Comparison of ENCODE assay signal across 8 cellular contexts in genomic region chr17:44919885-44920564, GRCh38. TPM values are rescaled to one million over a fixed set of nuclear protein-coding genes. Genes with fewer than 3 reads are reported as not detected.
A peak's percentile ranks its signal among the peaks of the same experiment; 100 is the strongest.
DNase-seq lines count a peak whose midpoint lies in the region; ATAC-seq and TF ChIP-seq lines count a peak whose summit lies in the region.

No MANE protein-coding gene starts in this region.

- H3K27ac ChIP-seq in liver (ENCODE audit: low read depth in 1 of 2, low read length in 2 of 2) = no peak overlapping the region

- no peaks in the 10 kb centered on the region for H3K27me3 ChIP-seq in liver (ENCODE audit: control insufficient read depth in 4 of 4, insufficient read depth in 4 of 4, low read length in 3 of 4)

- no peaks in the 10 kb centered on the region for H3K9me3 ChIP-seq in liver (ENCODE audit: control insufficient read depth in 4 of 4, low read length in 3 of 4)

- H3K4me1 ChIP-seq in liver (ENCODE audit: control insufficient read depth in 4 of 4, insufficient read depth in 4 of 4, low read length in 3 of 4) = peaks cover 0 to 6% (median 1%) of the 10 kb centered on the region in 4 donors

- ATAC-seq in HG03045 (IDR thresholded peaks at IDR 0.05; ENCODE audit: unreplicated experiment) (peak; percentile 72), GM18517 (IDR thresholded peaks at IDR 0.05; ENCODE audit: unreplicated experiment) (no peak)

- no peak overlapping the region for H3K9ac ChIP-seq in liver (ENCODE audit: low read depth in 1 of 2, low read length in 2 of 2)

- H3K36me3 ChIP-seq in liver (ENCODE audit: control insufficient read depth in 4 of 4, insufficient read depth in 3 of 4, low read depth in 1 of 4, low read length in 3 of 4) = no peaks in the 10 kb centered on the region

- TF ChIP-seq RAD21 in liver (IDR thresholded peaks at IDR 0.05) = peak; percentile 96 to 98

- 10% methylated on average over 9 of the region's 9 CpGs for WGBS in liver

- DNase-seq in NCI-H510A treated with DMSO at 0.1 percent for 48 hours (lab: John Stamatoyannopoulos, UW) = peak; percentile 82
- DNase-seq in activated CD4-positive, alpha-beta T cell treated with anti-CD3 and anti-CD28 coated beads for 48 hours = peak; percentile 75
- peak; percentile 76 for DNase-seq in dedifferentiated amniotic fluid mesenchymal stem cell (ENCODE audit: extremely low spot score)
- peak; percentile 40 to 56 for DNase-seq in stimulated activated CD4-positive, alpha-beta T cell treated with anti-CD3 and anti-CD28 coated beads, Interleukin-4, amount 100 ng/mL, for 48 hours (ENCODE audit: low read depth in 2 of 2)

- H3K4me3 ChIP-seq in liver (ENCODE audit: low read depth in 1 of 3, low read length in 3 of 3) = no peak overlapping the region

- peak; percentile 89 for TF ChIP-seq CTCF in GM12872 (IDR thresholded peaks at IDR 0.05; ENCODE audit: insufficient read depth, low read depth, low read length)
- TF ChIP-seq CTCF in liver (IDR thresholded peaks at IDR 0.05; ENCODE audit: low read depth, low read length, missing input control) = peak; percentile 88

TF ChIP-seq in liver, 16 proteins besides CTCF, POLR2A, EP300 and RAD21:
- no peak for TF ChIP-seq HNF4G (IDR thresholded peaks at IDR 0.05)
- no peak for TF ChIP-seq YY1 (IDR thresholded peaks at IDR 0.05)
- no peak for TF ChIP-seq FOXA1 (IDR thresholded peaks at IDR 0.05)
- no peak for TF ChIP-seq REST (IDR thresholded peaks at IDR 0.05)
- no peak for TF ChIP-seq RXRA (IDR thresholded peaks at IDR 0.05)
- no peak for TF ChIP-seq ZBTB33 (IDR thresholded peaks at IDR 0.05)
- no peak for TF ChIP-seq GABPA (IDR thresholded peaks at IDR 0.05 in 1 of 2, conservative IDR thresholded peaks at IDR 0.05 in 1 of 2)
- TF ChIP-seq JUND (IDR thresholded peaks at IDR 0.05) = no peak
- no peak for TF ChIP-seq TAF1 (conservative IDR thresholded peaks at IDR 0.05)
- no peak for TF ChIP-seq NR2F2 (IDR thresholded peaks at IDR 0.05)

RNA-seq across cellular contexts. Expression of gene GFAP, which starts 4.7 kb away (rescaled TPM):
- total RNA-seq in liver = under 1 TPM; 0.33 to 0.42 TPM
- under 1 TPM in 1 of 2 donors, not detected in 1; 0.24 TPM for polyA plus RNA-seq in liver

RNA-seq across cellular contexts. Expression of gene EFTUD2, which starts 20.8 kb away (rescaled TPM):
- total RNA-seq in liver = 10 to 100 TPM; 45.8 to 84.3 TPM
- 10 to 100 TPM; 19.8 to 20.9 TPM for polyA plus RNA-seq in liver

RNA-seq across cellular contexts. Expression of gene KIF18B, which starts 27.5 kb away (rescaled TPM):
- total RNA-seq in liver = 10 to 100 TPM in 1 of 2 donors, under 1 TPM in 1; under 0.01 to 11.9 TPM
- polyA plus RNA-seq in liver = under 1 TPM; 0.10 to 0.87 TPM

RNA-seq across cellular contexts. Expression of gene C1QL1, which starts 48.1 kb away (rescaled TPM):
- under 1 TPM; 0.17 to 0.23 TPM for total RNA-seq in liver
- polyA plus RNA-seq in liver = under 1 TPM in 1 of 2 donors, not detected in 1; 0.57 TPM
